Comparison of ENCODE assay signal across 18 cellular contexts in genomic region chr6:137830562-137830961, GRCh38. TPM values are rescaled to one million over a fixed set of nuclear protein-coding genes. Genes with fewer than 3 reads are reported as not detected.
DNase-seq lines count a peak whose midpoint lies in the region; ATAC-seq, FAIRE-seq and TF ChIP-seq lines count a peak whose summit lies in the region.
"Had no signal": no experiment of that assay in that cellular context is flagged by ENCODE, and none has a peak within 500 bp of the region (broad histone marks: within the 10 kb centered on the region; RNA-seq: fewer than 3 reads in every experiment).

No MANE protein-coding gene starts in this region.

- peaks cover 10% of the 10 kb centered on the region for H3K4me1 Mint-ChIP-seq in T-helper 17 cell
- peaks cover 45 to 58% of the 10 kb centered on the region in 2 donors for H3K4me1 Mint-ChIP-seq in stimulated activated naive B cell treated with anti-CD40 and anti-IgM and Interleukin-4, amounts not matched to agents 10 μg/mL and 1 μg/mL and 100 μg/mL, for 72 hours

- no peak for FAIRE-seq in bronchial epithelial cell (lab: Jason Lieb, UNC)
- FAIRE-seq: D721Med, H54 had no signal

- H3K27me3 Mint-ChIP-seq in T-helper 17 cell, result no peaks in the 10 kb centered on the region
- H3K27me3 Mint-ChIP-seq in stimulated activated naive B cell treated with anti-CD40 and anti-IgM and Interleukin-4, amounts not matched to agents 10 μg/mL and 1 μg/mL and 100 μg/mL, for 72 hours, result no peaks in the 10 kb centered on the region
- H3K27me3 Mint-ChIP-seq: memory B cell had no signal

- H3K27ac Mint-ChIP-seq in activated naive CD4-positive, alpha-beta T cell treated with anti-CD3 and anti-CD28 coated beads, Interleukin-2, amount 50 U/mL, for 72 hours, result peak overlapping the region; percentile 95
- H3K27ac Mint-ChIP-seq in T-helper 17 cell, result peak overlapping the region; percentile 100
- peak overlapping the region; percentile 90 for H3K27ac Mint-ChIP-seq in stimulated activated naive B cell treated with anti-CD40 and anti-IgM and Interleukin-4, amounts not matched to agents 10 μg/mL and 1 μg/mL and 100 μg/mL, for 72 hours
- H3K27ac Mint-ChIP-seq: memory B cell had no signal

- peaks cover 5 to 6% of the 10 kb centered on the region in 2 donors for H3K36me3 Mint-ChIP-seq in activated naive CD4-positive, alpha-beta T cell treated with anti-CD3 and anti-CD28 coated beads, Interleukin-2, amount 50 U/mL, for 72 hours
- no peaks in the 10 kb centered on the region for H3K36me3 Mint-ChIP-seq in T-helper 17 cell (ENCODE audit: low read depth)
- H3K36me3 Mint-ChIP-seq in stimulated activated naive B cell treated with anti-CD40 and anti-IgM and Interleukin-4, amounts not matched to agents 10 μg/mL and 1 μg/mL and 100 μg/mL, for 72 hours, result peaks cover 11 to 18% of the 10 kb centered on the region in 2 donors
- H3K36me3 Mint-ChIP-seq: memory B cell had no signal

- H3K4me3 Mint-ChIP-seq in T-helper 17 cell, result no peak overlapping the region
- H3K4me3 Mint-ChIP-seq in stimulated activated naive B cell treated with anti-CD40 and anti-IgM and Interleukin-4, amounts not matched to agents 10 μg/mL and 1 μg/mL and 100 μg/mL, for 72 hours, result peak overlapping the region; percentile 26 to 48
- H3K4me3 Mint-ChIP-seq: memory B cell had no signal

- no peak overlapping the region for H3K27ac ChIP-seq in sigmoid colon
- H3K27ac ChIP-seq: gastroesophageal sphincter had no signal

- peaks cover 0 to 8% of the 10 kb centered on the region in 2 donors for H3K9me3 Mint-ChIP-seq in activated naive CD4-positive, alpha-beta T cell treated with anti-CD3 and anti-CD28 coated beads, Interleukin-2, amount 50 U/mL, for 72 hours
- peaks cover 9 to 15% of the 10 kb centered on the region in 2 donors for H3K9me3 Mint-ChIP-seq in stimulated activated naive B cell treated with anti-CD40 and anti-IgM and Interleukin-4, amounts not matched to agents 10 μg/mL and 1 μg/mL and 100 μg/mL, for 72 hours

- H3K4me3 ChIP-seq in bronchial epithelial cell (ENCODE audit: low read depth, low read length), result no peak overlapping the region
- H3K4me3 ChIP-seq in sigmoid colon, result no peak overlapping the region
- H3K4me3 ChIP-seq: gastroesophageal sphincter had no signal

- no peaks in the 10 kb centered on the region for H3K36me3 ChIP-seq in bronchial epithelial cell (ENCODE audit: control insufficient read depth, insufficient read depth, low read length)
- H3K36me3 ChIP-seq in sigmoid colon, result no peaks in the 10 kb centered on the region
- H3K36me3 ChIP-seq: gastroesophageal sphincter had no signal

- no peak for TF ChIP-seq POLR2A in sigmoid colon (IDR thresholded peaks at IDR 0.05)

- intact Hi-C loops in sigmoid colon (cut with DNase I), result no loop called here

- peak; percentile 62 to 76 for ATAC-seq in activated naive CD4-positive, alpha-beta T cell treated with anti-CD3 and anti-CD28 coated beads, Interleukin-2, amount 50 U/mL, for 72 hours
- no peak for ATAC-seq in T-helper 17 cell
- peak; percentile 64 to 67 for ATAC-seq in stimulated activated naive B cell treated with anti-CD40 and anti-IgM and Interleukin-4, amounts not matched to agents 10 μg/mL and 1 μg/mL and 100 μg/mL, for 72 hours (replicated peaks)
- ATAC-seq in HG03565 (IDR thresholded peaks at IDR 0.05; ENCODE audit: unreplicated experiment), result no peak
- ATAC-seq in GM18867 (IDR thresholded peaks at IDR 0.05; ENCODE audit: unreplicated experiment), result no peak
- ATAC-seq: gastroesophageal sphincter had no signal

- no peak for TF ChIP-seq EP300 in sigmoid colon (IDR thresholded peaks at IDR 0.05)

- peak in 1 of 2 donors; percentile 64 for DNase-seq in activated naive CD4-positive, alpha-beta T cell treated with anti-CD3 and anti-CD28 coated beads, Interleukin-2, amount 50 U/mL, for 72 hours (ENCODE audit: low spot score in 2 of 2)
- DNase-seq in activated naive CD4-positive, alpha-beta T cell (lab: John Stamatoyannopoulos, UW), result no peak
- DNase-seq in T-helper 17 cell, result no peak
- DNase-seq in bronchial epithelial cell (ENCODE audit: low read depth), result peak; percentile 66
- DNase-seq in stimulated activated naive B cell treated with anti-CD40 and anti-IgM and Interleukin-4, amounts not matched to agents 10 μg/mL and 1 μg/mL and 100 μg/mL, for 72 hours, result peak; percentile 64
- DNase-seq in sigmoid colon, result no peak
- DNase-seq: activated effector memory CD4-positive, alpha-beta T cell treated with anti-CD3 and anti-CD28 coated beads, Interleukin-2, amount 50 U/mL, for 16 hours; central memory CD4-positive, alpha-beta T cell; NCI-H1694; NCI-H524; PC-3; substantia nigra had no signal

- H3K4me1 ChIP-seq in sigmoid colon, result no peaks in the 10 kb centered on the region
- H3K4me1 ChIP-seq: gastroesophageal sphincter had no signal

- no peaks in the 10 kb centered on the region for H3K27me3 ChIP-seq in bronchial epithelial cell (ENCODE audit: control insufficient read depth, insufficient read depth, low read length)
- no peaks in the 10 kb centered on the region for H3K27me3 ChIP-seq in sigmoid colon
- H3K27me3 ChIP-seq: gastroesophageal sphincter had no signal

- H3K9me3 ChIP-seq in T-helper 17 cell (ENCODE audit: control insufficient read depth, low read length, poor library complexity, severe bottlenecking) (no peaks in the 10 kb centered on the region), sigmoid colon (no peaks in the 10 kb centered on the region)
- H3K9me3 ChIP-seq: gastroesophageal sphincter had no signal

- no peak for TF ChIP-seq CTCF in bronchial epithelial cell (IDR thresholded peaks at IDR 0.05; ENCODE audit: insufficient read depth, low read length, severe bottlenecking)
- TF ChIP-seq CTCF in sigmoid colon (IDR thresholded peaks at IDR 0.05), result no peak

RNA-seq across cellular contexts. Expression of gene TNFAIP3, which starts 36.5 kb away (rescaled TPM):
- total RNA-seq in activated naive CD4-positive, alpha-beta T cell treated with anti-CD3 and anti-CD28 coated beads, Interleukin-2, amount 50 U/mL, for 72 hours, result 100 to 1,000 TPM; 217 to 268 TPM
- total RNA-seq in T-helper 17 cell (1,000 to 10,000 TPM; 4,032 to 4,607 TPM), bronchial epithelial cell (2.1 and 3.2 TPM in 2 replicates), sigmoid colon (10 to 100 TPM; 14.6 to 37.6 (median 21.0) TPM)
- 10 to 100 TPM; 11.4 to 49.9 (median 18.7) TPM for polyA plus RNA-seq in sigmoid colon

Comparison
In these comparisons a context has a peak if more than half of its experiments do, and no peak if none do; other contexts are left out.
1. ATAC-seq: peak in activated naive CD4-positive, alpha-beta T cell treated with anti-CD3 and anti-CD28 coated beads, Interleukin-2, amount 50 U/mL, for 72 hours (2 of 2) and stimulated activated naive B cell treated with anti-CD40 and anti-IgM and Interleukin-4, amounts not matched to agents 10 μg/mL and 1 μg/mL and 100 μg/mL, for 72 hours (2 of 2); none in T-helper 17 cell (single experiment), HG03565 (single experiment) and GM18867 (single experiment).
2. DNase-seq: peak in bronchial epithelial cell (single experiment) and stimulated activated naive B cell treated with anti-CD40 and anti-IgM and Interleukin-4, amounts not matched to agents 10 μg/mL and 1 μg/mL and 100 μg/mL, for 72 hours (single experiment); none in activated naive CD4-positive, alpha-beta T cell (0 of 4), T-helper 17 cell (0 of 3) and sigmoid colon (single experiment).
3. RNA of gene TNFAIP3, which starts 36.5 kb away (total RNA-seq): 4,032 to 4,607 TPM in T-helper 17 cell; 217 to 268 TPM in activated naive CD4-positive, alpha-beta T cell treated with anti-CD3 and anti-CD28 coated beads, Interleukin-2, amount 50 U/mL, for 72 hours, 14.6 to 37.6 TPM in sigmoid colon and 2.1 to 3.2 TPM in bronchial epithelial cell; every median in the first group is over 10 times any median in the second.
4. Peak in every context shown above with its lines, with median percentiles within 50 percentile points of each other: H3K27ac Mint-ChIP-seq.